8 cellular contexts compared by ENCODE assay signal in the genomic region with DNA sequence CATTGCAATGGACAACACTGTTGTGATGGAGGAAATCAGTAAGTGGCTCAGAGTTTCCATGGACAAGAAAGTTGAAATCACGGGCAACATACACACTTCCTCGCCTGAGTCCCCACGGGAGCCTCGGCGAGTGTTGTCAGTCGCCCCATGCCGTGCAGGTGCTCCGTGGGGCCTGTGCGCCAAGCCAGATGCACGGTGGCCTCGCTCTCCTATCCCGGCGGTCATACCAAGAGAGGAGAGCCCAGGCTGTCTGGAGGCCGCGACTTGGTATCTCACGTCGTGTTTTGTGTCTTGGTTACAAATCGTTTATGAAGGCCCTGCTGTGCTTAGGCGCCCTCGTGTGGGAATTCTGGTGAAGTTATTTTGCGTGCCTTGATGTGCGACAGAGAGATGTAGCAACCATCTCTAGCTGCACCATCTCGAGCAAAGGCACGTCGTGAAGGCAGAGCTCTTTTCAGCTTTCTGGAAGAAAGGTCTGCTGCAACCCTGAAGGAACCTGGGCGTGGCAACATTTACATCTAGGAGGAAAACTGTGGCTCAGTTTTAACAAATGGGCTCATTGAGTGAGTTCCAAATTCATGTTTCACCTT. TPM values are rescaled to one million over a fixed set of nuclear protein-coding genes. Genes with fewer than 3 reads are reported as not detected.
DNase-seq lines count a peak whose midpoint lies in the region; ATAC-seq and TF ChIP-seq lines count a peak whose summit lies in the region.

No MANE protein-coding gene starts in this region.

- H3K27me3 ChIP-seq in HCT116 (ENCODE audit: insufficient read depth, low read length) (no peaks in the 10 kb centered on the region), PC-9 (ENCODE audit: insufficient read depth, low read depth) (no peaks in the 10 kb centered on the region), spleen (replicated peaks in 1 of 7) (no peaks in the 10 kb centered on the region)

- H3K79me2 ChIP-seq in HCT116 (ENCODE audit: insufficient read depth, low read length) (no peaks in the 10 kb centered on the region; the same call in 1 of the 2 replicates), PC-9 (ENCODE audit: low read depth) (no peaks in the 10 kb centered on the region)

- peak; percentile 69 for TF ChIP-seq RAD21 in HCT116 (IDR thresholded peaks at IDR 0.05; ENCODE audit: low read depth)

- RAD21 ChIA-PET in HCT116 (lab: Charles Lee; ENCODE audit: low non-redundant PET in 1 of 2, low total read pairs in 2 of 2, uncharacterized antibody in 2 of 2, unreplicated experiment in 2 of 2): interaction anchor here in 1 of 2 experiments (0.6 kb wide), 1 partner anchor 109 kb away, joined by 4 read pairs; no protein-coding TSS in a partner anchor

- no TSS peak for BruUV-seq in HCT116 (replicated peaks; lab: Mats Ljungman, UMichigan)
- BruUV-seq in PC-9 (replicated peaks; lab: Mats Ljungman, UMichigan): no TSS peak

- no peak overlapping the region for H3K4me3 ChIP-seq in HCT116 (replicated peaks in 1 of 2; ENCODE audit: low read depth in 1 of 2, low read length in 2 of 2)
- H3K4me3 ChIP-seq in PC-9: no peak overlapping the region
- H3K4me3 ChIP-seq in astrocyte of the cerebellum (ENCODE audit: low read depth, low read length): no peak overlapping the region
- no peak overlapping the region for H3K4me3 ChIP-seq in spleen

- H3K9me3 ChIP-seq in HCT116 (ENCODE audit: control insufficient read depth in 1 of 2, insufficient read depth in 1 of 2, low read depth in 1 of 2, low read length in 2 of 2) (no peaks in the 10 kb centered on the region), PC-9 (ENCODE audit: insufficient read depth, low read depth) (no peaks in the 10 kb centered on the region), spleen (no peaks in the 10 kb centered on the region)

- H3K9me2 ChIP-seq in HCT116 (ENCODE audit: insufficient read depth) (no peaks in the 10 kb centered on the region), PC-9 (ENCODE audit: insufficient read depth) (no peaks in the 10 kb centered on the region)

- POLR2A ChIA-PET in HCT116 (lab: Charles Lee): no interaction called here
- POLR2A ChIA-PET in PC-9 (lab: Charles Lee; ENCODE audit: unreplicated experiment): interaction anchor here (0.5 to 0.6 kb wide), 2 partner anchors 11 to 215 kb away, joined by 4 to 17 read pairs; no protein-coding TSS in a partner anchor

- peak; percentile 76 for ATAC-seq in HCT116
- ATAC-seq in HG02678 (IDR thresholded peaks at IDR 0.05; ENCODE audit: unreplicated experiment): no peak

- H3K36me3 ChIP-seq in HCT116 (ENCODE audit: control insufficient read depth in 1 of 2, insufficient read depth in 2 of 2, low read length in 2 of 2): peaks cover 23 to 29% of the 10 kb centered on the region in 2 experiments; a peak in 3 of 4 replicates
- H3K36me3 ChIP-seq in PC-9 (ENCODE audit: low read depth): peaks cover 11% of the 10 kb centered on the region; the same call in 1 of the 2 replicates
- peaks cover 6 to 95% (median 65%) of the 10 kb centered on the region in 6 donors for H3K36me3 ChIP-seq in spleen

- in situ Hi-C loops in astrocyte of the cerebellum (cut with HindIII; ENCODE audit: low sequenced_read_pairs): no loop called here

- H3K27ac ChIP-seq in HCT116 (ENCODE audit: low read depth, low read length) (no peak overlapping the region), PC-9 (no peak overlapping the region), spleen (no peak overlapping the region)

- H3F3A ChIP-seq in PC-9 (ENCODE audit: insufficient read depth, low read depth): peaks cover 5% of the 10 kb centered on the region; the same call in 1 of the 2 replicates

- 68 to 77% (median 72%) methylated on average over 14 to 26 of the region's 26 CpGs for WGBS in spleen, 5 donors

- TF ChIP-seq CTCF in HCT116 (IDR thresholded peaks at IDR 0.05 in 2 of 3, conservative IDR thresholded peaks at IDR 0.05 in 1 of 3; ENCODE audit: borderline replicate concordance in 1 of 3, insufficient read depth in 1 of 3, low read depth in 2 of 3, low read length in 2 of 3) (peak; percentile 38 to 62 (median 54); a peak in 4 of 6 replicates), PC-9 (conservative IDR thresholded peaks at IDR 0.05) (peak; percentile 67), astrocyte of the cerebellum (IDR thresholded peaks at IDR 0.05; ENCODE audit: low read depth, low read length, missing control alignments) (peak; percentile 70), spleen (IDR thresholded peaks at IDR 0.05 in 8 of 11, conservative IDR thresholded peaks at IDR 0.05 in 3 of 11) (peak in 7 of 11 experiments; percentile 17 to 51 (median 34))

- no peak overlapping the region for H3K9ac ChIP-seq in HCT116 (ENCODE audit: low read length)

- CTCF ChIA-PET in HCT116 (lab: Charles Lee): no interaction called here
- CTCF ChIA-PET in PC-9 (lab: Charles Lee): interaction anchor here (0.6 kb wide), 1 partner anchor 15 kb away, joined by 6 read pairs; no protein-coding TSS in a partner anchor

- TF ChIP-seq POLR2A in HCT116 (IDR thresholded peaks at IDR 0.05; ENCODE audit: borderline replicate concordance, extremely low read depth, insufficient read depth, insufficient read length): no peak
- no peak for TF ChIP-seq POLR2A in spleen (IDR thresholded peaks at IDR 0.05)

- H4K20me1 ChIP-seq in HCT116 (ENCODE audit: insufficient read depth): no peaks in the 10 kb centered on the region
- peaks cover 20% of the 10 kb centered on the region; the same call in 1 of the 2 replicates for H4K20me1 ChIP-seq in PC-9 (ENCODE audit: insufficient read depth)

- intact Hi-C loops in HCT116 (cut with micrococcal nuclease): loop anchor here (1.0 kb wide), 1 partner anchor 110 kb away; no protein-coding TSS in a partner anchor
- intact Hi-C loops in PC-9 (cut with micrococcal nuclease; ENCODE audit: unreplicated experiment): loop anchor here (1.0 to 2.0 kb wide), 2 partner anchors 110 to 808 kb away; no protein-coding TSS in a partner anchor
- intact Hi-C loops in spleen (cut with DNase I; ENCODE audit: low total_unique reads): no loop called here

- DNase-seq in C1 segment of cervical spinal cord (lab: John Stamatoyannopoulos, UW) (peak in 9 of 14 donors; percentile 6 to 62 (median 16)), HCT116 (ENCODE audit: low read depth, low spot score) (no peak), PC-9 (peak in 1 of 2 experiments; percentile 50), astrocyte of the cerebellum (ENCODE audit: low read depth) (peak; percentile 63), iPS-NIHi11 (ENCODE audit: low spot score) (peak; percentile 59), spleen (no peak), cortex of kidney (lab: John Stamatoyannopoulos, UW) (no peak)

- no peak overlapping the region for H3K4me2 ChIP-seq in HCT116 (ENCODE audit: low read length)
- H3K4me2 ChIP-seq in PC-9: no peak overlapping the region

- H3K4me1 ChIP-seq in HCT116 (ENCODE audit: control insufficient read depth in 1 of 2, insufficient read depth in 2 of 2, low read length in 2 of 2) (no peaks in the 10 kb centered on the region), PC-9 (replicated peaks; ENCODE audit: insufficient read depth) (no peaks in the 10 kb centered on the region), spleen (no peaks in the 10 kb centered on the region)

- H2AFZ ChIP-seq in HCT116 (ENCODE audit: low read depth, low read length, poor library complexity, severe bottlenecking): no peak overlapping the region
- no peak overlapping the region for H2AFZ ChIP-seq in PC-9

TF ChIP-seq in HCT116, 20 proteins besides CTCF, POLR2A, EP300 and RAD21 (continues in another document):
- TF ChIP-seq ELF1 (IDR thresholded peaks at IDR 0.05; ENCODE audit: borderline replicate concordance, low read depth): no peak
- no peak for TF ChIP-seq POLR2AphosphoS5 (IDR thresholded peaks at IDR 0.05; ENCODE audit: low read depth, low read length)
- TF ChIP-seq CBX3 (IDR thresholded peaks at IDR 0.05; ENCODE audit: low read depth): no peak
- no peak for TF ChIP-seq JUND (IDR thresholded peaks at IDR 0.05)
- no peak for TF ChIP-seq EZH2 (IDR thresholded peaks at IDR 0.05)
- no peak for TF ChIP-seq SRF (IDR thresholded peaks at IDR 0.05; ENCODE audit: low read depth)
- TF ChIP-seq ATF3 (IDR thresholded peaks at IDR 0.05): no peak
- no peak for TF ChIP-seq SIN3A (IDR thresholded peaks at IDR 0.05; ENCODE audit: low read depth)
- TF ChIP-seq ZFX (IDR thresholded peaks at IDR 0.05): no peak
- no peak for TF ChIP-seq MAX (IDR thresholded peaks at IDR 0.05)
- no peak for TF ChIP-seq CEBPB (IDR thresholded peaks at IDR 0.05; ENCODE audit: low read depth)
- TF ChIP-seq YY1 (IDR thresholded peaks at IDR 0.05; ENCODE audit: extremely low read depth, insufficient replicate concordance, low read depth, low read length): no peak
- TF ChIP-seq EZH2phosphoT487 (IDR thresholded peaks at IDR 0.05; ENCODE audit: borderline replicate concordance): no peak

RNA-seq across cellular contexts. Expression of gene ATG4B, which starts 21.8 kb away (rescaled TPM):
- total RNA-seq in HCT116 (2021; ENCODE audit: unreplicated experiment) (87.4 TPM), PC-9 (2021) (162 and 177 TPM in 2 replicates), spleen (100 to 1,000 TPM in 3 of 7 donors, 10 to 100 TPM in 4; 80.0 to 114 (median 97.2) TPM)
- 85.0 and 104 TPM in 2 replicates for polyA plus RNA-seq in HCT116 (2012)
- 10 to 100 TPM; 31.1 to 74.5 (median 44.6) TPM for polyA plus RNA-seq in spleen

RNA-seq across cellular contexts. Expression of gene THAP4, which starts 22.3 kb away (rescaled TPM):
- total RNA-seq in HCT116 (2021; ENCODE audit: unreplicated experiment): 71.2 TPM
- 99.6 and 107 TPM in 2 replicates for polyA plus RNA-seq in HCT116 (2012)
- 78.2 and 94.8 TPM in 2 replicates for total RNA-seq in PC-9 (2021)
- total RNA-seq in spleen: 10 to 100 TPM; 23.5 to 31.5 (median 28.8) TPM
- polyA plus RNA-seq in spleen: 10 to 100 TPM; 21.0 to 27.7 (median 23.5) TPM

RNA-seq across cellular contexts. Expression of gene DTYMK, which starts 27.4 kb away (rescaled TPM):
- total RNA-seq in HCT116 (2021; ENCODE audit: unreplicated experiment): 83.3 TPM
- 41.2 and 59.1 TPM in 2 replicates for polyA plus RNA-seq in HCT116 (2012)
- 183 and 191 TPM in 2 replicates for total RNA-seq in PC-9 (2021)
- 10 to 100 TPM; 14.0 to 27.9 (median 18.1) TPM for total RNA-seq in spleen
- polyA plus RNA-seq in spleen: 10 to 100 TPM; 19.3 to 38.9 (median 31.6) TPM

RNA-seq across cellular contexts. Expression of gene ING5, which starts 42.6 kb away (rescaled TPM):
- total RNA-seq in HCT116 (2021; ENCODE audit: unreplicated experiment) (45.9 TPM), PC-9 (2021) (79.7 and 106 TPM in 2 replicates), spleen (10 to 100 TPM; 18.2 to 51.1 (median 37.9) TPM)
- polyA plus RNA-seq in HCT116 (2012): 27.7 and 31.6 TPM in 2 replicates
- polyA plus RNA-seq in spleen: 10 to 100 TPM; 32.6 to 36.4 (median 34.6) TPM

Comparison
In these comparisons a context has a peak if more than half of its experiments do, and no peak if none do; other contexts are left out.
1. DNase-seq: peak in C1 segment of cervical spinal cord (9 of 14), astrocyte of the cerebellum (single experiment) and iPS-NIHi11 (single experiment); none in HCT116 (single experiment), spleen (single experiment) and cortex of kidney (single experiment).
2. Peak in every context shown above with its lines, with median percentiles within 50 percentile points of each other: CTCF ChIP-seq.